8 cellular contexts compared by ENCODE assay signal in the genomic region with DNA sequence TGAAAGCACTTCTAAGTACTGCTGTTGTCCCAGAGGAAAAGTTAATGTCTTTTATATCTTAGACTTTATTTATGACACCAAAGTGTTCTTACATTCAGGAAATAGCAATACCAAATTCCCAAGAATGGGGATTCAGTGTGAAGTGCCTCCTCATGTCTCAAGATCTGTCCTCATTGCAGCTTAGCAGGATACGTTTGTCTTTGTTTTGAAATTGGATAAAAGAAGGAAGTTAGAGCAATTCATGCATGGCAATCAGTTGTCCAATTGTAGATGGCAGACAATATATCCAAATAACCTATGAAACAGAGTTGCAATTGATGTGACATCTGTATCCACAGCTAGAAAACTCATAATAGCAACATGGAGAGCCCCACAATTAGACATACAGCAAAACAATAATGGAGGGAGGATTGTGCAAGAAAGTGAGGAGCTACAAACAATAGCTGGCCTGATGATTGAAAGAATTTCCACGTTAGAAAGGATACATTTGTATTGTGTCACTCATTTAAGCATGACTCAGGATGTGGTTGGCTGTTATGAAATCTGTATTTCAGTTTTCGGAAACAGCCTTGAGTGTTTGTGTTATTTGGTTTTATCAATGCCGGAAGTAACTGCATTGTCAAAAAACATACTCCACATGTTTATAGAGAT.
DNase-seq lines count a peak whose midpoint lies in the region; ATAC-seq and TF ChIP-seq lines count a peak whose summit lies in the region.

No MANE protein-coding gene starts in this region.

- ATAC-seq in HG02981 (IDR thresholded peaks at IDR 0.05; ENCODE audit: unreplicated experiment) (peak; percentile 79), left lung (peak; percentile 47)

- H2BK12ac ChIP-seq in H9 (ENCODE audit: insufficient read length, low read depth, low read length) = no peak overlapping the region

- H3K79me1 ChIP-seq in H9 (ENCODE audit: insufficient read depth, low read depth, low read length, poor library complexity, severe bottlenecking) = no peaks in the 10 kb centered on the region

- H3K27me3 Mint-ChIP-seq in mesothelial cell of epicardium (ENCODE audit: low read depth) (no peaks in the 10 kb centered on the region), H9 (ENCODE audit: low read depth) (no peaks in the 10 kb centered on the region; the same call in 1 of the 2 replicates)

- TF ChIP-seq CTCF in left lung (IDR thresholded peaks at IDR 0.05) (no peak), mesothelial cell of epicardium (IDR thresholded peaks at IDR 0.05; ENCODE audit: unreplicated experiment) (no peak), H9 (conservative IDR thresholded peaks at IDR 0.05) (no peak)

- H3K56ac ChIP-seq in H9 (ENCODE audit: insufficient read length, low read depth, low read length) = no peak overlapping the region

- WGBS in H9 (ENCODE audit: extremely low coverage, insufficient read length, low lambda C conversion rate) = no CpG with 5 or more reads among the region's 4 CpGs

- peaks cover 0 to 1% of the 10 kb centered on the region in 2 donors for H3K9me3 ChIP-seq in left lung
- no peaks in the 10 kb centered on the region for H3K9me3 ChIP-seq in H9 (ENCODE audit: control insufficient read depth, low read depth, low read length)

- DNase-seq in GF-D8 (lab: John Stamatoyannopoulos, UW) (peak; percentile 68), SW 1271 (lab: John Stamatoyannopoulos, UW) (peak; percentile 50 to 90), left lung (no peak), head of caudate nucleus (no peak), mesothelial cell of epicardium (ENCODE audit: low spot score in 2 of 2, unreplicated experiment in 2 of 2) (no peak), H9 (no peak), putamen (ENCODE audit: low spot score) (no peak)

- no peaks in the 10 kb centered on the region for H3K23me2 ChIP-seq in H9 (ENCODE audit: insufficient read length, low read depth, low read length, poor library complexity, severe bottlenecking)

- H3K27ac Mint-ChIP-seq in mesothelial cell of epicardium (no peak overlapping the region), H9 (no peak overlapping the region)

- no peak overlapping the region for H3K4me3 ChIP-seq in left lung

- intact Hi-C loops in left lung (cut with DNase I) (no loop called here), head of caudate nucleus (cut with DNase I) (no loop called here)

- H4K5ac ChIP-seq in H9 (ENCODE audit: insufficient read length, low read depth, low read length) = no peak overlapping the region

- H2BK15ac ChIP-seq in H9 (ENCODE audit: low read depth, low read length) = no peak overlapping the region

- no peak overlapping the region for H3K4me2 ChIP-seq in H9 (ENCODE audit: insufficient read depth, insufficient read length, low read length)

- no peak overlapping the region for H3K23ac ChIP-seq in H9 (ENCODE audit: insufficient read length, low read depth, low read length)

- H3K4ac ChIP-seq in H9 (ENCODE audit: low read depth, low read length) = no peak overlapping the region

- H3K18ac ChIP-seq in H9 (ENCODE audit: insufficient read length, low read depth, low read length) = no peak overlapping the region

- no peak overlapping the region for H3T11ph ChIP-seq in H9 (ENCODE audit: low read length)

- H3K36me3 ChIP-seq in left lung = no peaks in the 10 kb centered on the region

- peaks cover 1% of the 10 kb centered on the region for H3K4me1 Mint-ChIP-seq in mesothelial cell of epicardium
- H3K4me1 Mint-ChIP-seq in H9 = peaks cover 0 to 6% of the 10 kb centered on the region in 2 experiments; a peak in 2 of 4 replicates

- no peak overlapping the region for H2AFZ ChIP-seq in H9 (ENCODE audit: low read length)

- H2BK20ac ChIP-seq in H9 (ENCODE audit: low read depth, low read length, poor library complexity, severe bottlenecking) = no peak overlapping the region

- no peak overlapping the region for H4K8ac ChIP-seq in H9 (replicated peaks; ENCODE audit: insufficient read length, low read depth, low read length)

- H4K20me1 ChIP-seq in H9 (ENCODE audit: control insufficient read depth, insufficient read depth, insufficient read length) = no peaks in the 10 kb centered on the region

- H3K4me1 ChIP-seq in left lung = peaks cover 0 to 22% of the 10 kb centered on the region in 2 donors
- H3K4me1 ChIP-seq in H9 (ENCODE audit: insufficient read depth, low read length) = no peaks in the 10 kb centered on the region; the same call in 1 of the 2 replicates

- H3K79me2 ChIP-seq in H9 (ENCODE audit: insufficient read depth, low read length) = no peaks in the 10 kb centered on the region

- peak overlapping the region in 1 of 2 donors; percentile 87 for H3K27ac ChIP-seq in left lung
- no peak overlapping the region for H3K27ac ChIP-seq in H9 (ENCODE audit: insufficient read length, low read depth, low read length)

- no peak overlapping the region for H3K14ac ChIP-seq in H9 (ENCODE audit: insufficient read depth, low read length)

- no peak overlapping the region for H2AK5ac ChIP-seq in H9 (ENCODE audit: insufficient read length, low read length)

- H3K36me3 Mint-ChIP-seq in mesothelial cell of epicardium (peaks cover 2% of the 10 kb centered on the region), H9 (ENCODE audit: insufficient read depth in 1 of 3, low read depth in 3 of 3) (no peaks in the 10 kb centered on the region)

- H3K9me3 Mint-ChIP-seq in mesothelial cell of epicardium = peaks cover 6% of the 10 kb centered on the region
- H3K9me3 Mint-ChIP-seq in H9 = 0 out of 5 replicates have a peak, but pooled peaks cover 0 to 2% of the 10 kb centered on the region in 2 experiments

- H3K27me3 ChIP-seq in left lung (no peaks in the 10 kb centered on the region), H9 (ENCODE audit: insufficient read depth, low read length) (no peaks in the 10 kb centered on the region)

- H2BK120ac ChIP-seq in H9 (ENCODE audit: low read depth, low read length, poor library complexity, severe bottlenecking) = no peak overlapping the region

- H3K9ac ChIP-seq in H9 (ENCODE audit: extremely low read depth, insufficient read length, low read length) = no peak overlapping the region

- H2BK5ac ChIP-seq in H9 (ENCODE audit: insufficient read length, low read length) = no peak overlapping the region

- H3K4me3 Mint-ChIP-seq in mesothelial cell of epicardium = no peak overlapping the region
- no peak overlapping the region for H3K4me3 Mint-ChIP-seq in H9

- H4K91ac ChIP-seq in H9 (ENCODE audit: insufficient read length, low read depth, low read length) = no peak overlapping the region

Comparison
In these comparisons a context has a peak if more than half of its experiments do, and no peak if none do; other contexts are left out.
1. DNase-seq: peak in GF-D8 (single experiment) and SW 1271 (2 of 2); none in left lung (0 of 2), head of caudate nucleus (0 of 42), mesothelial cell of epicardium (0 of 2), H9 (single experiment) and putamen (single experiment).